Comparison of ENCODE assay signal across 31 cellular contexts in the genomic region with DNA sequence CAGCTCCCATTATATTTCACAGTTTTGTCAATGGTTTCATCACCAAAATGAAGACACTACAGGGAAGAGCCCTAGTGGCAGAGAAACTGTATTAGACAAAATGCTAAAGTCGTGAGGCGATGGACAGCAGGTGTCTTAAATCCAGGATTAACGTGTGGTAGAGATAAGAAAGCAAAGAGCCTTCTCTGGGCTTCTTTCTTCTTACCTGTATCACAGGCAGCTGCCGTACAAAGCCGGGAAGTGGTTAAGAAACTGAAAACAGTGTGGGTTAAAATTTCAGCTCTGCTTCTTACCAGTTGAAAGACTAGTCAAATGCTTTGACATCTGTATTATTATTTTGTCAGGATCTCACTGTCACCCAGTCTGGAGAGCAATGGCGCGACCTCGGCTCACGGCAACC.
"Had no signal": no experiment of that assay in that cellular context is flagged by ENCODE, and none has a peak within 500 bp of the region (broad histone marks: within the 10 kb centered on the region; RNA-seq: fewer than 3 reads in every experiment).

No MANE protein-coding gene starts in this region.

- H3K27me3 ChIP-seq: SJCRH30 had no signal

- H3K9me3 ChIP-seq: SJCRH30 had no signal

- H3K27ac ChIP-seq: KMS-11, PC-9, RWPE1, SJCRH30, SK-N-MC had no signal

- H3K9ac ChIP-seq: KMS-11 had no signal

- DNase-seq: Karpas-422, NCI-H1048, NCI-H1092 treated with DMSO at 0.1 percent for 48 hours, NCI-H1105 treated with DMSO at 0.1 percent for 48 hours, NCI-H1417, NCI-H1436, NCI-H146, NCI-H1694, NCI-H187, NCI-H1930, NCI-H2029 treated with DMSO at 0.1 percent for 48 hours, NCI-H2081 treated with DMSO at 0.1 percent for 48 hours, NCI-H2107, NCI-H2171, NCI-H226, NCI-H446 treated with DMSO at 0.1 percent for 48 hours, NCI-H510A, NCI-H526, NCI-H69, NCI-H748 treated with DMSO at 0.1 percent for 48 hours, PC-9, SHP77, SIG-M5, SJCRH30, T-cell had no signal

- H3K36me3 ChIP-seq: SJCRH30 had no signal

- H3K4me2 ChIP-seq: KMS-11, PC-9 had no signal

- ATAC-seq: Panc1, Right ventricle myocardium inferior, SK-N-SH treated with all-trans-retinoic acid at 6 μM for 48 hours, T-cell had no signal

- H3K4me3 ChIP-seq: PC-9, SJCRH30, SK-N-MC had no signal

- H3K4me1 ChIP-seq: SJCRH30 had no signal

- H2AFZ ChIP-seq: PC-9 had no signal
